26 cellular contexts compared by ENCODE assay signal in the genomic region with DNA sequence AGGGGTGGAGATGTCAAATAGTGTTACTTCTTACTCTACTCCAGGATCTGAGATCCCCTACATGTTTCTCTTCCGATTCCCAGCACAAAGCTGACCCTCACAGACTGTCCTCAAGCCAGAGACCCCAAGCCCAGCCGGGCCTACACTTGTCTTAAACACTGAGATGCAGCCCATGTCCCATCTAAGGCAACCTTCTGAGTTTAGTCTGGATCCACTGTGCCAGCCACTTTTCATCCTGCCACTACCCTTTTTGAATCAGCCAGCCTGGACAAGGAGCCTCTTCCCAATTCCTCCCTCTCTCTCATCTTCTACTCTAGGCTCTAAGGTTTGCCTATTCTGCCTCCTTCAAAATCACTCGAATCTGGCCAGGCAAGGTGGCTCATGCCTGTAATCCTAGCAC. TPM values are rescaled to one million over a fixed set of nuclear protein-coding genes. Genes with fewer than 3 reads are reported as not detected.
"Had no signal": no experiment of that assay in that cellular context is flagged by ENCODE, and none has a peak within 500 bp of the region (broad histone marks: within the 10 kb centered on the region; RNA-seq: fewer than 3 reads in every experiment).

No MANE protein-coding gene starts in this region.

- H3K36me3 Mint-ChIP-seq: activated CD4-positive, alpha-beta memory T cell treated with anti-CD3 and anti-CD28 coated beads for 36 hours; naive thymus-derived CD8-positive, alpha-beta T cell had no signal

- ATAC-seq: activated naive CD8-positive, alpha-beta T cell treated with anti-CD3 and anti-CD28 coated beads, Interleukin-2, amount 50 U/mL, for 24 hours; activated T-cell treated with anti-CD3 and anti-CD28 coated beads, Interleukin-2, amount 50 U/mL, for 4 hours; esophagus mucosa; gastrocnemius medialis; heart left ventricle; naive thymus-derived CD8-positive, alpha-beta T cell; right lobe of liver; T-helper 17 cell had no signal

- DNase-seq: activated B cell treated with CpG ODN at 0.5 μM for 24 hours; activated CD4-positive, alpha-beta memory T cell treated with anti-CD3 and anti-CD28 coated beads for 36 hours; activated CD4-positive, alpha-beta T cell treated with anti-CD3 and anti-CD28 coated beads for 4 hours; activated naive CD4-positive, alpha-beta T cell treated with Interleukin-2 at 50 U/mL for 16 hours; activated naive CD8-positive, alpha-beta T cell treated with anti-CD3 and anti-CD28 coated beads, Interleukin-2, amount 50 U/mL, for 24 hours; activated T-cell treated with anti-CD3 and anti-CD28 coated beads, Interleukin-2, amount 50 U/mL, for 4 hours; caudate nucleus; dermis blood vessel endothelial cell; effector CD8-positive, alpha-beta T cell; gastrocnemius medialis; heart left ventricle; naive thymus-derived CD8-positive, alpha-beta T cell; stimulated activated CD4-positive, alpha-beta T cell treated with anti-CD3 and anti-CD28 coated beads, Interleukin-1b, Interleukin-23, amount 100 ng/mL, for 48 hours; SW 1271; T-helper 17 cell; tibial artery; uterus had no signal

- H3K36me3 ChIP-seq: gastrocnemius medialis, heart left ventricle, neutrophil, right lobe of liver, tibial artery, uterus had no signal

- H3K9me3 Mint-ChIP-seq: activated B cell treated with CpG ODN at 0.5 μM for 24 hours; activated CD4-positive, alpha-beta memory T cell treated with anti-CD3 and anti-CD28 coated beads for 36 hours; activated naive CD8-positive, alpha-beta T cell treated with anti-CD3 and anti-CD28 coated beads, Interleukin-2, amount 50 U/mL, for 24 hours; activated T-cell treated with anti-CD3 and anti-CD28 coated beads, Interleukin-2, amount 50 U/mL, for 4 hours; activated T-helper 2 cell treated with anti-CD3 and anti-CD28 coated beads, Interferon-gamma antibody, Interleukin-2, Interleukin-4, amounts not matched to agents 10 μg/mL and 5 μg/mL and 100 μg/mL, durations not matched to agents 14 hours and 24 hours and 36 hours; naive thymus-derived CD8-positive, alpha-beta T cell; stimulated activated naive CD8-positive, alpha-beta T cell treated with anti-CD3 and anti-CD28 coated beads, Interleukin-15, Interleukin-2, amounts not matched to agents 100 ng/mL and 50 ng/mL, for 24 hours had no signal

- H3K4me1 ChIP-seq: parathyroid adenoma had no signal

- H3K27me3 ChIP-seq: gastrocnemius medialis, heart left ventricle, right lobe of liver, tibial artery, uterus had no signal

- H3K4me3 ChIP-seq: gastrocnemius medialis, heart left ventricle, lung, right lobe of liver, SK-N-MC, skin epidermis, tibial artery, uterus had no signal

- H3K9ac ChIP-seq: parathyroid adenoma had no signal

- H3K27me3 Mint-ChIP-seq: activated CD4-positive, alpha-beta memory T cell treated with anti-CD3 and anti-CD28 coated beads for 36 hours; naive thymus-derived CD8-positive, alpha-beta T cell; stimulated activated naive CD8-positive, alpha-beta T cell treated with anti-CD3 and anti-CD28 coated beads, Interleukin-15, Interleukin-2, amounts not matched to agents 100 ng/mL and 50 ng/mL, for 24 hours; T-helper 17 cell had no signal

- H3K4me3 Mint-ChIP-seq: activated B cell treated with CpG ODN at 0.5 μM for 24 hours; activated CD4-positive, alpha-beta memory T cell treated with anti-CD3 and anti-CD28 coated beads for 36 hours; activated naive CD8-positive, alpha-beta T cell treated with anti-CD3 and anti-CD28 coated beads, Interleukin-2, amount 50 U/mL, for 24 hours; activated T-cell treated with anti-CD3 and anti-CD28 coated beads, Interleukin-2, amount 50 U/mL, for 4 hours; stimulated activated naive CD8-positive, alpha-beta T cell treated with anti-CD3 and anti-CD28 coated beads, Interleukin-15, Interleukin-2, amounts not matched to agents 100 ng/mL and 50 ng/mL, for 24 hours; T-helper 17 cell had no signal

- H3K9me3 ChIP-seq: gastrocnemius medialis, heart left ventricle, neutrophil, right lobe of liver, tibial artery, uterus had no signal

- H3K27ac Mint-ChIP-seq: activated B cell treated with CpG ODN at 0.5 μM for 24 hours; activated CD4-positive, alpha-beta memory T cell treated with anti-CD3 and anti-CD28 coated beads for 36 hours; activated naive CD8-positive, alpha-beta T cell treated with anti-CD3 and anti-CD28 coated beads, Interleukin-2, amount 50 U/mL, for 24 hours; activated T-helper 2 cell treated with anti-CD3 and anti-CD28 coated beads, Interferon-gamma antibody, Interleukin-2, Interleukin-4, amounts not matched to agents 10 μg/mL and 5 μg/mL and 100 μg/mL, durations not matched to agents 14 hours and 24 hours and 36 hours; naive thymus-derived CD8-positive, alpha-beta T cell; stimulated activated naive CD8-positive, alpha-beta T cell treated with anti-CD3 and anti-CD28 coated beads, Interleukin-15, Interleukin-2, amounts not matched to agents 100 ng/mL and 50 ng/mL, for 24 hours; T-helper 17 cell had no signal

- H3K27ac ChIP-seq: gastrocnemius medialis, heart left ventricle, neutrophil, parathyroid adenoma, right lobe of liver, SK-N-MC, skin epidermis, tibial artery, uterus had no signal

RNA-seq across cellular contexts. Expression of gene KIF24, which starts 53.8 kb away (rescaled TPM):
- polyA plus RNA-seq: naive thymus-derived CD8-positive, alpha-beta T cell had no signal
